ENCODE assay signal across 12 cellular contexts in genomic region chr10:78914502-78915330, GRCh38.
DNase-seq lines count a peak whose midpoint lies in the region; ATAC-seq and TF ChIP-seq lines count a peak whose summit lies in the region.
"Had no signal": no experiment of that assay in that cellular context is flagged by ENCODE, and none has a peak within 500 bp of the region (broad histone marks: within the 10 kb centered on the region; RNA-seq: fewer than 3 reads in every experiment).

No MANE protein-coding gene starts in this region.

- H3K27me3 Mint-ChIP-seq in brain: peaks cover 6% of the 10 kb centered on the region

- H3K9me3 Mint-ChIP-seq in brain: no peaks in the 10 kb centered on the region
- H3K9me3 Mint-ChIP-seq: type B pancreatic cell had no signal

- TF ChIP-seq CTCF in brain (conservative IDR thresholded peaks at IDR 0.05): no peak
- no peak for TF ChIP-seq CTCF in mucosa of descending colon (IDR thresholded peaks at IDR 0.05)

- H3K36me3 Mint-ChIP-seq in brain: no peaks in the 10 kb centered on the region
- H3K36me3 Mint-ChIP-seq: type B pancreatic cell had no signal

- ATAC-seq in GM19351 (IDR thresholded peaks at IDR 0.05; ENCODE audit: unreplicated experiment) (peak; percentile 52), mucosa of descending colon (peak; percentile 52), HG03025 (IDR thresholded peaks at IDR 0.05; ENCODE audit: low FRiP score, unreplicated experiment) (no peak)

- H3K9me3 ChIP-seq in mucosa of descending colon: no peaks in the 10 kb centered on the region

- H3K36me3 ChIP-seq in mucosa of descending colon (ENCODE audit: low read depth): no peaks in the 10 kb centered on the region

- intact Hi-C loops in mucosa of descending colon (cut with DNase I, micrococcal nuclease): no loop called here

- H3K4me1 Mint-ChIP-seq in brain: peaks cover 87% of the 10 kb centered on the region

- H3K4me1 ChIP-seq in mucosa of descending colon (ENCODE audit: low read depth): peaks cover 14% of the 10 kb centered on the region

- no peak overlapping the region for H3K4me3 ChIP-seq in mucosa of descending colon

- peak overlapping the region in 1 of 5 experiments; percentile 36 for H3K4me3 Mint-ChIP-seq in brain
- H3K4me3 Mint-ChIP-seq: type B pancreatic cell had no signal

- in situ Hi-C loops in ACHN (cut with HindIII; ENCODE audit: low pct_ligation_motif_present, low pct_unique_long_range_greater_than_20kb, low sequenced_read_pairs) (no loop called here), KBM-7 (cut with MboI; ENCODE audit: low pct_unique_long_range_greater_than_20kb, low sequenced_read_pairs) (no loop called here)

- DNase-seq in ACHN (peak; percentile 8), mucosa of descending colon (peak in 2 of 3 donors; percentile 45 to 51), KBM-7 (no peak), DMS114 treated with DMSO at 0.1 percent for 48 hours (lab: John Stamatoyannopoulos, UW; ENCODE audit: unreplicated experiment) (no peak), NCI-H187 treated with DMSO at 0.1 percent for 48 hours (lab: John Stamatoyannopoulos, UW) (no peak)
- DNase-seq: activated CD8-positive, alpha-beta memory T cell treated with anti-CD3 and anti-CD28 coated beads, Interleukin-2, amount 50 U/mL, for 4 hours; effector CD4-positive, alpha-beta T cell; NCI-H2171 treated with DMSO at 0.1 percent for 48 hours had no signal

- peak overlapping the region; percentile 23 to 90 (median 62) for H3K27ac Mint-ChIP-seq in brain
- H3K27ac Mint-ChIP-seq: type B pancreatic cell had no signal

Comparison
In these comparisons a context has a peak if more than half of its experiments do, and no peak if none do; other contexts are left out.
1. DNase-seq: peak in ACHN (single experiment) and mucosa of descending colon (2 of 3); none in KBM-7 (single experiment), DMS114 treated with DMSO at 0.1 percent for 48 hours (single experiment) and NCI-H187 treated with DMSO at 0.1 percent for 48 hours (single experiment).